In genomic region chr20:38079353-38079752, GRCh38 we compare ENCODE assay signal across 2 cellular contexts.
TF ChIP-seq lines count a peak whose summit lies in the region.

No MANE protein-coding gene starts in this region.

TF ChIP-seq in IMR-90, 13 proteins besides CTCF, POLR2A, EP300 and RAD21:
- no peak for TF ChIP-seq MXI1 (IDR thresholded peaks at IDR 0.05; ENCODE audit: borderline replicate concordance, low read depth, low read length)
- no peak for TF ChIP-seq FOS (IDR thresholded peaks at IDR 0.05; ENCODE audit: low read depth, low read length)
- no peak for TF ChIP-seq CEBPB (IDR thresholded peaks at IDR 0.05; ENCODE audit: low read depth, low read length)
- no peak for TF ChIP-seq RCOR1 (IDR thresholded peaks at IDR 0.05; ENCODE audit: insufficient replicate concordance, low read length)
- no peak for TF ChIP-seq ELK1 (IDR thresholded peaks at IDR 0.05; ENCODE audit: borderline replicate concordance, low read depth, low read length)
- no peak for TF ChIP-seq BHLHE40 (IDR thresholded peaks at IDR 0.05; ENCODE audit: low read depth, low read length)

TF ChIP-seq in GM12878, 131 proteins besides CTCF, POLR2A, EP300 and RAD21:
- TF ChIP-seq IRF5 (IDR thresholded peaks at IDR 0.05; ENCODE audit: borderline replicate concordance) (no peak), ZNF217 (IDR thresholded peaks at IDR 0.05) (0 out of 2 replicates have a peak, but pooled peaks have one; percentile 22), BACH1 (IDR thresholded peaks at IDR 0.05; ENCODE audit: borderline replicate concordance) (no peak), FOXK2 (IDR thresholded peaks at IDR 0.05) (no peak), TCF12 (IDR thresholded peaks at IDR 0.05; ENCODE audit: low read depth, low read length) (no peak), PAX8 (IDR thresholded peaks at IDR 0.05) (no peak), MTA3 (IDR thresholded peaks at IDR 0.05; ENCODE audit: borderline replicate concordance, low read length) (no peak), ZNF24 (IDR thresholded peaks at IDR 0.05) (no peak), SMARCA5 (IDR thresholded peaks at IDR 0.05) (peak; percentile 42; the same call in 1 of the 2 replicates), GABPA (IDR thresholded peaks at IDR 0.05; ENCODE audit: low read depth) (no peak)
